Comparison of ENCODE assay signal across 25 cellular contexts in genomic region chr1:153478692-153479618, GRCh38. TPM values are rescaled to one million over a fixed set of nuclear protein-coding genes. Genes with fewer than 3 reads are reported as not detected.
DNase-seq lines count a peak whose midpoint lies in the region; ATAC-seq and TF ChIP-seq lines count a peak whose summit lies in the region.
"Had no signal": no experiment of that assay in that cellular context is flagged by ENCODE, and none has a peak within 500 bp of the region (broad histone marks: within the 10 kb centered on the region; RNA-seq: fewer than 3 reads in every experiment).

No MANE protein-coding gene starts in this region.

- BruUV-seq in mammary epithelial cell (replicated peaks; lab: Mats Ljungman, UMichigan): no TSS peak

- H2AFZ ChIP-seq in mammary epithelial cell (ENCODE audit: low read depth, low read length): no peak overlapping the region

- no peak overlapping the region for H3K4me2 ChIP-seq in mammary epithelial cell (ENCODE audit: insufficient read depth, low read depth, low read length)

- H3K4me1 ChIP-seq in mucosa of descending colon (ENCODE audit: low read depth) (no peaks in the 10 kb centered on the region), mammary epithelial cell (ENCODE audit: insufficient read depth, low read length) (no peaks in the 10 kb centered on the region)
- H3K4me1 ChIP-seq: spleen had no signal

- peak; percentile 45 for ATAC-seq in mucosa of descending colon
- ATAC-seq: activated CD4-positive, alpha-beta T cell treated with anti-CD3 and anti-CD28 coated beads for 36 hours; activated CD8-positive, alpha-beta T cell treated with anti-CD3 and anti-CD28 coated beads, Interleukin-2, amount 10 ng/mL, durations not matched to agents 7 days and 5 days; activated T-helper 17 cell treated with anti-CD3 and anti-CD28 coated beads, Interleukin-2, amount 50 U/mL, for 72 hours; right cardiac atrium had no signal

- H3K36me3 ChIP-seq in mucosa of descending colon (ENCODE audit: low read depth) (no peaks in the 10 kb centered on the region), mammary epithelial cell (ENCODE audit: insufficient read depth, low read length) (no peaks in the 10 kb centered on the region)
- H3K36me3 ChIP-seq: spleen, thoracic aorta had no signal

- H3K27ac ChIP-seq in mammary epithelial cell (ENCODE audit: insufficient read depth, low read depth, low read length): no peak overlapping the region
- H3K27ac ChIP-seq: spleen, thoracic aorta had no signal

- no peaks in the 10 kb centered on the region for H3K27me3 ChIP-seq in mammary epithelial cell (ENCODE audit: insufficient read depth, low read length)

- dilution Hi-C loops in mammary epithelial cell (cut with HindIII; ENCODE audit: low sequenced_read_pairs): no loop called here

- no peak overlapping the region for H3K4me3 ChIP-seq in mucosa of descending colon
- H3K4me3 ChIP-seq in mammary epithelial cell (replicated peaks in 1 of 3; ENCODE audit: insufficient read depth in 1 of 3, low read depth in 2 of 3, low read length in 3 of 3): no peak overlapping the region
- H3K4me3 ChIP-seq: spleen, thoracic aorta had no signal

- in situ Hi-C loops in mammary epithelial cell (cut with MboI; ENCODE audit: low sequenced_read_pairs in 2 of 2): no loop called here

- DNase-seq in ELF-1 (ENCODE audit: low read depth, low spot score): peak; percentile 44
- DNase-seq in HuH-7 (ENCODE audit: low spot score): peak; percentile 28
- DNase-seq in cerebellar cortex (ENCODE audit: low spot score): peak; percentile 5
- no peak for DNase-seq in mucosa of descending colon
- DNase-seq in activated CD4-positive, alpha-beta T cell treated with anti-CD3 and anti-CD28 coated beads, Interleukin-2, amount 50 U/mL, for 1 hour: no peak
- no peak for DNase-seq in GM19240 (ENCODE audit: insufficient read length, low spot score)
- no peak for DNase-seq in COR-L47 (lab: John Stamatoyannopoulos, UW)
- DNase-seq in mammary epithelial cell: no peak
- DNase-seq: activated CD4-positive, alpha-beta T cell treated with anti-CD3 and anti-CD28 coated beads for 36 hours; activated CD8-positive, alpha-beta T cell treated with anti-CD3 and anti-CD28 coated beads, Interleukin-2, amount 10 ng/mL, durations not matched to agents 7 days and 5 days; activated naive CD4-positive, alpha-beta T cell treated with anti-CD3 and anti-CD28 coated beads, Interleukin-2, amount 50 U/mL, for 16 hours; C1 segment of cervical spinal cord; H9; NCI-H1092 treated with DMSO at 0.1 percent for 48 hours; NCI-H2029; NCI-H526 treated with DMSO at 0.1 percent for 48 hours; right cardiac atrium; spleen; stimulated activated CD4-positive, alpha-beta T cell treated with anti-CD3 and anti-CD28 coated beads, Interleukin-2, amount 100 ng/mL, for 24 hours had no signal

- H3K9me3 ChIP-seq in mucosa of descending colon (no peaks in the 10 kb centered on the region), mammary epithelial cell (replicated peaks; ENCODE audit: insufficient read depth, low read length) (no peaks in the 10 kb centered on the region)
- H3K9me3 ChIP-seq: thoracic aorta had no signal

- no peak overlapping the region for H3K9ac ChIP-seq in mammary epithelial cell (ENCODE audit: insufficient read depth, low read length)

- H3K79me2 ChIP-seq in mammary epithelial cell (ENCODE audit: insufficient read depth, low read length): no peaks in the 10 kb centered on the region

- no peaks in the 10 kb centered on the region for H4K20me1 ChIP-seq in mammary epithelial cell (ENCODE audit: insufficient read depth, low read length)

- CTCF ChIA-PET in mammary epithelial cell (lab: Charles Lee; ENCODE audit: low non-redundant PET): interaction anchor here (0.7 kb wide), 1 partner anchor 218 kb away, joined by 3 read pairs; no protein-coding TSS in a partner anchor

- TF ChIP-seq CTCF in mucosa of descending colon (IDR thresholded peaks at IDR 0.05) (no peak), mammary epithelial cell (conservative IDR thresholded peaks at IDR 0.05 in 1 of 2, IDR thresholded peaks at IDR 0.05 in 1 of 2; ENCODE audit: extremely low read depth in 1 of 2, insufficient read depth in 1 of 2, low read depth in 1 of 2, low read length in 2 of 2) (no peak)

- WGBS in mammary epithelial cell (ENCODE audit: low coverage, missing lambda C conversion rate): 66% methylated on average over 4 of the region's 4 CpGs

- intact Hi-C loops in mucosa of descending colon (cut with DNase I, micrococcal nuclease) (no loop called here), mammary epithelial cell (cut with micrococcal nuclease) (no loop called here)

RNA-seq across cellular contexts. Expression of gene S100A7, which starts 18.5 kb away (rescaled TPM):
- total RNA-seq in mucosa of descending colon: not detected
- total RNA-seq in mammary epithelial cell: 1 to 10 TPM in 1 of 2 donors, not detected in 1; 2.7 TPM
- polyA plus RNA-seq in mammary epithelial cell: 1.1 TPM
- polyA minus RNA-seq in mammary epithelial cell: not detected
- total RNA-seq: activated CD4-positive, alpha-beta T cell treated with anti-CD3 and anti-CD28 coated beads for 36 hours; activated CD8-positive, alpha-beta T cell treated with anti-CD3 and anti-CD28 coated beads, Interleukin-2, amount 10 ng/mL, durations not matched to agents 7 days and 5 days; activated T-helper 17 cell treated with anti-CD3 and anti-CD28 coated beads, Interleukin-2, amount 50 U/mL, for 72 hours; endothelial cell of umbilical vein; H9; HT-29; M059J; neural crest cell; right cardiac atrium; spleen; thoracic aorta had no signal
- polyA plus RNA-seq: endothelial cell of umbilical vein, right cardiac atrium, spleen had no signal

RNA-seq across cellular contexts. Expression of gene S100A6, which starts 56.8 kb away (rescaled TPM):
- total RNA-seq in mucosa of descending colon: 1,000 to 10,000 TPM; 1,327 to 1,659 (median 1,382) TPM
- total RNA-seq in mammary epithelial cell: 1,000 to 10,000 TPM; 1,155 to 2,455 TPM
- polyA plus RNA-seq in mammary epithelial cell: 2,730 TPM
- 719 TPM for polyA minus RNA-seq in mammary epithelial cell
- total RNA-seq: H9, neural crest cell had no signal

Comparison
In these comparisons a context has a peak if more than half of its experiments do, and no peak if none do; other contexts are left out.
1. DNase-seq: peak in ELF-1 (single experiment), HuH-7 (single experiment) and cerebellar cortex (single experiment); none in mucosa of descending colon (0 of 3), activated CD4-positive, alpha-beta T cell treated with anti-CD3 and anti-CD28 coated beads, Interleukin-2, amount 50 U/mL, for 1 hour (single experiment), GM19240 (single experiment), COR-L47 (single experiment) and mammary epithelial cell (single experiment).